In genomic region chr2:42367835-42368234, GRCh38 we compare ENCODE assay signal across 18 cellular contexts. TPM values are rescaled to one million over a fixed set of nuclear protein-coding genes. Genes with fewer than 3 reads are reported as not detected.
DNase-seq lines count a peak whose midpoint lies in the region; ATAC-seq and TF ChIP-seq lines count a peak whose summit lies in the region.
"Had no signal": no experiment of that assay in that cellular context is flagged by ENCODE, and none has a peak within 500 bp of the region (broad histone marks: within the 10 kb centered on the region; RNA-seq: fewer than 3 reads in every experiment).

No MANE protein-coding gene starts in this region.

- DNase-seq in GM23338 (ENCODE audit: low spot score) (no peak), cardiac fibroblast (ENCODE audit: low read depth in 2 of 2) (peak; percentile 17 to 19), islet precursor cell (peak; percentile 56), CD1c-positive myeloid dendritic cell (ENCODE audit: extremely low spot score) (no peak)
- DNase-seq: activated CD8-positive, alpha-beta memory T cell treated with anti-CD3 and anti-CD28 coated beads, Interleukin-2, amount 50 U/mL, for 48 hours; activated naive CD8-positive, alpha-beta T cell treated with anti-CD3 and anti-CD28 coated beads, Interleukin-2, amount 10 ng/mL, durations not matched to agents 7 days and 5 days; foreskin melanocyte; PC-9; psoas muscle; stimulated activated CD4-positive, alpha-beta T cell treated with anti-CD3 and anti-CD28 coated beads, Interleukin-2, amount 100 ng/mL, for 48 hours had no signal

- H3K4me2 ChIP-seq in GM23338: no peak overlapping the region
- H3K4me2 ChIP-seq: BLaER1 treated with 17β-estradiol and CSF1 and Interleukin-3, amounts not matched to agents 10 nM and 100 nM; PC-9 had no signal

- no peaks in the 10 kb centered on the region for H3K9me2 ChIP-seq in GM23338 (ENCODE audit: insufficient read depth)

- ATAC-seq in GM23338 (no peak), GM18909 (IDR thresholded peaks at IDR 0.05; ENCODE audit: poor library complexity, unreplicated experiment) (no peak), HG03039 (IDR thresholded peaks at IDR 0.05; ENCODE audit: unreplicated experiment) (no peak), HG03095 (IDR thresholded peaks at IDR 0.05; ENCODE audit: unreplicated experiment) (no peak)
- ATAC-seq: activated CD4-positive, CD25-positive, alpha-beta regulatory T cell treated with anti-CD3 and anti-CD28 coated beads, Interleukin-2, amount 50 U/mL, for 24 hours; HepG2; psoas muscle had no signal

- H3K27ac ChIP-seq in GM23338 (ENCODE audit: low read depth) (0 out of 2 replicates have a peak overlapping the region, but pooled peaks have one; percentile 19), skin epidermis (peak overlapping the region in 17 of 21 experiments; percentile 10 to 80 (median 63))
- H3K27ac ChIP-seq: BLaER1 treated with 17β-estradiol and CSF1 and Interleukin-3, amounts not matched to agents 10 nM and 100 nM; PC-9; psoas muscle had no signal

- no peaks in the 10 kb centered on the region for H4K20me1 ChIP-seq in GM23338 (replicated peaks; ENCODE audit: insufficient read depth)
- H4K20me1 ChIP-seq: BLaER1 treated with 17β-estradiol and CSF1 and Interleukin-3, amounts not matched to agents 10 nM and 100 nM had no signal

- H3F3A ChIP-seq in GM23338 (replicated peaks; ENCODE audit: low read depth): no peaks in the 10 kb centered on the region

- H3K9me3 Mint-ChIP-seq in GM23338: no peaks in the 10 kb centered on the region
- H3K9me3 Mint-ChIP-seq: activated naive CD8-positive, alpha-beta T cell treated with anti-CD3 and anti-CD28 coated beads, Interleukin-2, amount 10 ng/mL, durations not matched to agents 7 days and 5 days; dendritic cell treated with granulocyte-macrophage colony-stimulating factor and Interleukin-4, amounts not matched to agents 40 ng/mL and 50 ng/mL, for 4 days had no signal

- H3K36me3 ChIP-seq in GM23338 (ENCODE audit: insufficient read depth): no peaks in the 10 kb centered on the region
- H3K36me3 ChIP-seq: BLaER1 treated with 17β-estradiol and CSF1 and Interleukin-3, amounts not matched to agents 10 nM and 100 nM had no signal

- H3K4me3 ChIP-seq in GM23338 (no peak overlapping the region), cardiac fibroblast (replicated peaks in 1 of 2; ENCODE audit: low read depth in 2 of 2, low read length in 2 of 2) (no peak overlapping the region), skin epidermis (no peak overlapping the region)
- H3K4me3 ChIP-seq: BLaER1 treated with 17β-estradiol and CSF1 and Interleukin-3, amounts not matched to agents 10 nM and 100 nM; PC-9; psoas muscle had no signal

- no peaks in the 10 kb centered on the region for H3K79me2 ChIP-seq in GM23338 (replicated peaks; ENCODE audit: insufficient read depth)

- TF ChIP-seq CTCF in GM23338 (conservative IDR thresholded peaks at IDR 0.05; ENCODE audit: low read depth in 2 of 2) (no peak), cardiac fibroblast (IDR thresholded peaks at IDR 0.05; ENCODE audit: low read depth, low read length) (no peak)

- no peak overlapping the region for H3K27ac Mint-ChIP-seq in GM23338
- H3K27ac Mint-ChIP-seq: activated naive CD8-positive, alpha-beta T cell treated with anti-CD3 and anti-CD28 coated beads, Interleukin-2, amount 10 ng/mL, durations not matched to agents 7 days and 5 days; dendritic cell treated with granulocyte-macrophage colony-stimulating factor and Interleukin-4, amounts not matched to agents 40 ng/mL and 50 ng/mL, for 4 days had no signal

- no peak overlapping the region for H2AFZ ChIP-seq in GM23338
- H2AFZ ChIP-seq: PC-9 had no signal

- peaks cover 7% of the 10 kb centered on the region for H3K27me3 Mint-ChIP-seq in GM23338 (ENCODE audit: insufficient read depth, low read depth, poor library complexity)

- H3K4me3 Mint-ChIP-seq in GM23338: no peak overlapping the region
- H3K4me3 Mint-ChIP-seq: activated naive CD8-positive, alpha-beta T cell treated with anti-CD3 and anti-CD28 coated beads, Interleukin-2, amount 10 ng/mL, durations not matched to agents 7 days and 5 days; dendritic cell treated with granulocyte-macrophage colony-stimulating factor and Interleukin-4, amounts not matched to agents 40 ng/mL and 50 ng/mL, for 4 days had no signal

- no peaks in the 10 kb centered on the region for H3K27me3 ChIP-seq in GM23338 (ENCODE audit: insufficient read depth)
- H3K27me3 ChIP-seq: BLaER1 treated with 17β-estradiol and CSF1 and Interleukin-3, amounts not matched to agents 10 nM and 100 nM had no signal

- peaks cover 4% of the 10 kb centered on the region; the same call in 1 of the 2 replicates for H3K4me1 ChIP-seq in GM23338 (ENCODE audit: insufficient read depth)
- H3K4me1 ChIP-seq: psoas muscle had no signal

- no peaks in the 10 kb centered on the region for H3K36me3 Mint-ChIP-seq in GM23338 (ENCODE audit: low read depth)
- H3K36me3 Mint-ChIP-seq: activated naive CD8-positive, alpha-beta T cell treated with anti-CD3 and anti-CD28 coated beads, Interleukin-2, amount 10 ng/mL, durations not matched to agents 7 days and 5 days had no signal

- H3K4me1 Mint-ChIP-seq in GM23338: peaks cover 4% of the 10 kb centered on the region; the same call in 2 of the 3 replicates

TF ChIP-seq in GM23338, 12 proteins besides CTCF, POLR2A, EP300 and RAD21 (continues in another document):
- TF ChIP-seq JUNB (IDR thresholded peaks at IDR 0.05; ENCODE audit: unreplicated experiment) (no peak), EZH2phosphoT487 (IDR thresholded peaks at IDR 0.05; ENCODE audit: unreplicated experiment) (no peak), ZNF114 (CRISPR knock-in tag; IDR thresholded peaks at IDR 0.05) (no peak), STAT1 (IDR thresholded peaks at IDR 0.05; ENCODE audit: unreplicated experiment) (no peak), CREB1 (CRISPR knock-in tag; IDR thresholded peaks at IDR 0.05; ENCODE audit: low read depth) (no peak), POLR2AphosphoS5 (IDR thresholded peaks at IDR 0.05; ENCODE audit: low read depth) (no peak), ZNF331 (CRISPR knock-in tag; IDR thresholded peaks at IDR 0.05; ENCODE audit: low read depth) (no peak), REST (IDR thresholded peaks at IDR 0.05; ENCODE audit: unreplicated experiment) (no peak), EZH2 (IDR thresholded peaks at IDR 0.05; ENCODE audit: low read depth, unreplicated experiment) (no peak), NANOG (IDR thresholded peaks at IDR 0.05; ENCODE audit: borderline replicate concordance) (no peak)
- TF ChIP-seq, protein P1, sequence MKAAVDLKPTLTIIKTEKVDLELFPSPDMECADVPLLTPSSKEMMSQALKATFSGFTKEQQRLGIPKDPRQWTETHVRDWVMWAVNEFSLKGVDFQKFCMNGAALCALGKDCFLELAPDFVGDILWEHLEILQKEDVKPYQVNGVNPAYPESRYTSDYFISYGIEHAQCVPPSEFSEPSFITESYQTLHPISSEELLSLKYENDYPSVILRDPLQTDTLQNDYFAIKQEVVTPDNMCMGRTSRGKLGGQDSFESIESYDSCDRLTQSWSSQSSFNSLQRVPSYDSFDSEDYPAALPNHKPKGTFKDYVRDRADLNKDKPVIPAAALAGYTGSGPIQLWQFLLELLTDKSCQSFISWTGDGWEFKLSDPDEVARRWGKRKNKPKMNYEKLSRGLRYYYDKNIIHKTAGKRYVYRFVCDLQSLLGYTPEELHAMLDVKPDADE (IDR thresholded peaks at IDR 0.05): no peak

RNA-seq across cellular contexts. Expression of gene COX7A2L, which starts 6.8 kb away (rescaled TPM):
- 149 and 158 TPM in 2 replicates for total RNA-seq in GM23338 (2014; rRNA removed; shearing (Covaris generic))
- 112 and 118 TPM in 2 replicates for polyA plus RNA-seq in GM23338 (2016; fragmentation: Nextera tagmentation; extraction: Ambion mirVana)

Comparison
In these comparisons a context has a peak if more than half of its experiments do, and no peak if none do; other contexts are left out.
1. DNase-seq: peak in cardiac fibroblast (2 of 2) and islet precursor cell (single experiment); none in GM23338 (single experiment) and CD1c-positive myeloid dendritic cell (single experiment).